Comparison of ENCODE assay signal across 14 cellular contexts in the genomic region with DNA sequence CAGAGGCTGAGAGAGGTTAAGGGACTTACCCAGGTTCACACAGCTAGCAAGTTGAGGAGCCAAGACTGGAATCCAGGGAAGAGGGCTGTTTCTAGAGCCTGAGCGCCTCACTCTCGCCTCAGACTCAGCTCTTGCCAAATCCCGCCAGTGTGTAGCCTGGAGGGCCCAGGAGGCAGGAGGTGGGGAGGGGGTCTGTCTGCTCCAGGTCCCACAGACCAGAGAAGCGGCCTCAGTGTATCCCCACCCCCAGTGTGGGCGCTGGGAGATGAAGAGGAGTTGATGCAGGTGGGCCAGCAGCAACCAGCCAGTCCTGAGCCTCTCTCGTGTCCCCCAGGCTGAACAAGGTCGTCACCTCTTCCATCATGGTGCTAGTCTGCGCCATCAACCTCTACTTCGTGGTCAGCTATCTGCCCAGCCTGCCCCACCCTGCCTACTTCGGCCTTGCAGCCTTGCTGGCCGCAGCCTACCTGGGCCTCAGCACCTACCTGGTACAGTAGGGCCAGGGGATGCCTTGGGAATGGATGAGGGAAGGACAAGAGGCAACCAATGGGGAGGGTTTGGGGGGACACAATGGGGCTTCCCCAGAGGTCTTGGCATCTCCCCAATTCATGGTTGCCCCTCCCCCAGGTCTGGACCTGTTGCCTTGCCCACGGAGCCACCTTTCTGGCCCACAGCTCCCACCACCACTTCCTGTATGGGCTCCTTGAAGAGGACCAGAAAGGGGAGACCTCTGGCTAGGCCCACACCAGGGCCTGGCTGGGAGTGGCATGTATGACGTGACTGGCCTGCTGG. TPM values are rescaled to one million over a fixed set of nuclear protein-coding genes. Genes with fewer than 3 reads are reported as not detected.
DNase-seq lines count a peak whose midpoint lies in the region; ATAC-seq and TF ChIP-seq lines count a peak whose summit lies in the region.
"Had no signal": no experiment of that assay in that cellular context is flagged by ENCODE, and none has a peak within 500 bp of the region (broad histone marks: within the 10 kb centered on the region; RNA-seq: fewer than 3 reads in every experiment).

No MANE protein-coding gene starts in this region.

- no peaks in the 10 kb centered on the region for H3K9me3 ChIP-seq in hepatocyte (ENCODE audit: low read depth)

- peak overlapping the region; percentile 53 for H3K27ac Mint-ChIP-seq in activated CD4-positive, alpha-beta T cell treated with anti-CD3 and anti-CD28 coated beads, Interleukin-2, amount 10 ng/mL, durations not matched to agents 24 days and 14 days
- peak overlapping the region; percentile 98 for H3K27ac Mint-ChIP-seq in stimulated activated memory B cell treated with anti-CD40 and anti-IgM and Interleukin-4, amounts not matched to agents 10 μg/mL and 1 μg/mL and 100 μg/mL, for 72 hours

- no peaks in the 10 kb centered on the region for H3K36me3 ChIP-seq in hepatocyte (replicated peaks; ENCODE audit: insufficient read depth, low read depth)

- H3K27ac ChIP-seq in hepatocyte, result no peak overlapping the region

- no peak overlapping the region for H3K4me3 ChIP-seq in hepatocyte

- H3K9me3 Mint-ChIP-seq in activated CD4-positive, alpha-beta T cell treated with anti-CD3 and anti-CD28 coated beads, Interleukin-2, amount 10 ng/mL, durations not matched to agents 24 days and 14 days, result no peaks in the 10 kb centered on the region
- H3K9me3 Mint-ChIP-seq in stimulated activated memory B cell treated with anti-CD40 and anti-IgM and Interleukin-4, amounts not matched to agents 10 μg/mL and 1 μg/mL and 100 μg/mL, for 72 hours, result no peaks in the 10 kb centered on the region

- no peak for ATAC-seq in stimulated activated memory B cell treated with anti-CD40 and anti-IgM and Interleukin-4, amounts not matched to agents 10 μg/mL and 1 μg/mL and 100 μg/mL, for 72 hours
- ATAC-seq in omental fat pad (ENCODE audit: low FRiP score), result no peak
- no peak for ATAC-seq in HG03460 (IDR thresholded peaks at IDR 0.05; ENCODE audit: unreplicated experiment)

- peak; percentile 70 for DNase-seq in activated CD4-positive, alpha-beta T cell treated with anti-CD3 and anti-CD28 coated beads, Interleukin-2, amount 10 ng/mL, durations not matched to agents 24 days and 14 days
- no peak for DNase-seq in activated CD4-positive, alpha-beta T cell treated with anti-CD3 and anti-CD28 coated beads for 4 hours
- DNase-seq in MV-4-11 (lab: John Stamatoyannopoulos, UW) (peak; percentile 50), hepatocyte (ENCODE audit: low spot score) (peak; percentile 22), omental fat pad (ENCODE audit: low spot score) (no peak), NCI-H2171 treated with DMSO at 0.1 percent for 48 hours (lab: John Stamatoyannopoulos, UW) (no peak)
- DNase-seq: ACHN; NCI-H2029; stimulated activated naive CD4-positive, alpha-beta T cell; T1000 had no signal

- intact Hi-C loops in activated CD4-positive, alpha-beta T cell treated with anti-CD3 and anti-CD28 coated beads, Interleukin-2, amount 10 ng/mL, durations not matched to agents 24 days and 14 days (cut with micrococcal nuclease), result loop anchor here (5.0 kb wide), 4 partner anchors 207 to 993 kb away; partner anchors contain the start of genes DNPEP, RNF25 and STK36

- H3K27me3 Mint-ChIP-seq in activated CD4-positive, alpha-beta T cell treated with anti-CD3 and anti-CD28 coated beads, Interleukin-2, amount 10 ng/mL, durations not matched to agents 24 days and 14 days, result no peaks in the 10 kb centered on the region
- peaks cover 9% of the 10 kb centered on the region for H3K27me3 Mint-ChIP-seq in stimulated activated memory B cell treated with anti-CD40 and anti-IgM and Interleukin-4, amounts not matched to agents 10 μg/mL and 1 μg/mL and 100 μg/mL, for 72 hours

- no peak overlapping the region for H2AFZ ChIP-seq in hepatocyte

- TF ChIP-seq CTCF in hepatocyte (IDR thresholded peaks at IDR 0.05; ENCODE audit: poor library complexity) (no peak), omental fat pad (IDR thresholded peaks at IDR 0.05) (no peak)

- no peaks in the 10 kb centered on the region for H3K27me3 ChIP-seq in hepatocyte

- no peaks in the 10 kb centered on the region for H4K20me1 ChIP-seq in hepatocyte (ENCODE audit: insufficient read depth, poor library complexity, severe bottlenecking)

- no peaks in the 10 kb centered on the region for H3K36me3 Mint-ChIP-seq in activated CD4-positive, alpha-beta T cell treated with anti-CD3 and anti-CD28 coated beads, Interleukin-2, amount 10 ng/mL, durations not matched to agents 24 days and 14 days (ENCODE audit: low read depth)
- H3K36me3 Mint-ChIP-seq in stimulated activated memory B cell treated with anti-CD40 and anti-IgM and Interleukin-4, amounts not matched to agents 10 μg/mL and 1 μg/mL and 100 μg/mL, for 72 hours, result no peaks in the 10 kb centered on the region

- peaks cover 26% of the 10 kb centered on the region for H3K4me1 Mint-ChIP-seq in activated CD4-positive, alpha-beta T cell treated with anti-CD3 and anti-CD28 coated beads, Interleukin-2, amount 10 ng/mL, durations not matched to agents 24 days and 14 days
- H3K4me1 Mint-ChIP-seq in stimulated activated memory B cell treated with anti-CD40 and anti-IgM and Interleukin-4, amounts not matched to agents 10 μg/mL and 1 μg/mL and 100 μg/mL, for 72 hours, result peaks cover 47% of the 10 kb centered on the region

- H3K79me2 ChIP-seq in hepatocyte, result peaks cover 13% of the 10 kb centered on the region

- H3K9me2 ChIP-seq in hepatocyte (replicated peaks; ENCODE audit: insufficient read depth), result no peaks in the 10 kb centered on the region

- 90% methylated on average over 13 of the region's 13 CpGs for WGBS in hepatocyte (ENCODE audit: low lambda C conversion rate, missing lambda C conversion rate)

- H3K4me2 ChIP-seq in hepatocyte, result no peak overlapping the region

- H3K4me1 ChIP-seq in hepatocyte (ENCODE audit: insufficient read depth), result peaks cover 7% of the 10 kb centered on the region

- H3K4me3 Mint-ChIP-seq in activated CD4-positive, alpha-beta T cell treated with anti-CD3 and anti-CD28 coated beads, Interleukin-2, amount 10 ng/mL, durations not matched to agents 24 days and 14 days, result peak overlapping the region; percentile 21
- H3K4me3 Mint-ChIP-seq in stimulated activated memory B cell treated with anti-CD40 and anti-IgM and Interleukin-4, amounts not matched to agents 10 μg/mL and 1 μg/mL and 100 μg/mL, for 72 hours, result peak overlapping the region; percentile 29

RNA-seq across cellular contexts. Expression of gene CTDSP1, which starts 5.2 kb away (rescaled TPM):
- total RNA-seq in activated CD4-positive, alpha-beta T cell treated with anti-CD3 and anti-CD28 coated beads, Interleukin-2, amount 10 ng/mL, durations not matched to agents 24 days and 14 days, result 103 and 106 TPM in 2 replicates
- total RNA-seq in hepatocyte (124 and 142 TPM in 2 replicates), omental fat pad (100 to 1,000 TPM in 2 of 4 donors, 10 to 100 TPM in 2; 77.6 to 147 (median 93.7) TPM)
- 48.4 and 53.1 TPM in 2 replicates for polyA plus RNA-seq in hepatocyte

RNA-seq across cellular contexts. Expression of gene SLC11A1, which starts 12.4 kb away (rescaled TPM):
- 0.12 and 0.19 TPM in 2 replicates for total RNA-seq in activated CD4-positive, alpha-beta T cell treated with anti-CD3 and anti-CD28 coated beads, Interleukin-2, amount 10 ng/mL, durations not matched to agents 24 days and 14 days
- 0.60 and 0.72 TPM in 2 replicates for total RNA-seq in hepatocyte
- 0.74 and 1.2 TPM in 2 replicates for polyA plus RNA-seq in hepatocyte
- total RNA-seq in omental fat pad, result 100 to 1,000 TPM in 2 of 4 donors, 10 to 100 TPM in 2; 40.0 to 218 (median 127) TPM
- polyA plus RNA-seq: neural cell had no signal

RNA-seq across cellular contexts. Expression of gene VIL1, which starts 24.4 kb away (rescaled TPM):
- total RNA-seq in activated CD4-positive, alpha-beta T cell treated with anti-CD3 and anti-CD28 coated beads, Interleukin-2, amount 10 ng/mL, durations not matched to agents 24 days and 14 days, result not detected in 2 replicates
- total RNA-seq in hepatocyte (218 and 261 TPM in 2 replicates), omental fat pad (not detected)
- 151 and 160 TPM in 2 replicates for polyA plus RNA-seq in hepatocyte
- total RNA-seq: G401 had no signal
- polyA plus RNA-seq: neural cell had no signal

RNA-seq across cellular contexts. Expression of gene CATIP, which starts 37.8 kb away (rescaled TPM):
- total RNA-seq in activated CD4-positive, alpha-beta T cell treated with anti-CD3 and anti-CD28 coated beads, Interleukin-2, amount 10 ng/mL, durations not matched to agents 24 days and 14 days, result not detected in 2 replicates
- 0.33 TPM in 1 of 2 replicates, not detected in the other for total RNA-seq in hepatocyte
- polyA plus RNA-seq in hepatocyte, result 0.39 and 0.70 TPM in 2 replicates
- not detected for total RNA-seq in omental fat pad
- polyA plus RNA-seq: neural cell had no signal

Comparison
In these comparisons a context has a peak if more than half of its experiments do, and no peak if none do; other contexts are left out.
1. DNase-seq: peak in activated CD4-positive, alpha-beta T cell treated with anti-CD3 and anti-CD28 coated beads, Interleukin-2, amount 10 ng/mL, durations not matched to agents 24 days and 14 days (single experiment), MV-4-11 (single experiment) and hepatocyte (single experiment); none in activated CD4-positive, alpha-beta T cell treated with anti-CD3 and anti-CD28 coated beads for 4 hours (0 of 2), omental fat pad (single experiment) and NCI-H2171 treated with DMSO at 0.1 percent for 48 hours (single experiment).
2. RNA of gene SLC11A1, which starts 12.4 kb away (total RNA-seq): 40.0 to 218 TPM in omental fat pad; 0.60 to 0.72 TPM in hepatocyte and 0.12 to 0.19 TPM in activated CD4-positive, alpha-beta T cell treated with anti-CD3 and anti-CD28 coated beads, Interleukin-2, amount 10 ng/mL, durations not matched to agents 24 days and 14 days; every median in the first group is over 10 times any median in the second.
3. RNA of gene VIL1, which starts 24.4 kb away (total RNA-seq): 218 to 261 TPM in hepatocyte; not detected in omental fat pad and not detected in activated CD4-positive, alpha-beta T cell treated with anti-CD3 and anti-CD28 coated beads, Interleukin-2, amount 10 ng/mL, durations not matched to agents 24 days and 14 days; every median in the first group is over 100 times any median in the second.